ENCODE assay signal across 18 cellular contexts in genomic region chr4:120055795-120056194, GRCh38.
"Had no signal": no experiment of that assay in that cellular context is flagged by ENCODE, and none has a peak within 500 bp of the region (broad histone marks: within the 10 kb centered on the region; RNA-seq: fewer than 3 reads in every experiment).

No MANE protein-coding gene starts in this region.

- H3K36me3 ChIP-seq: neutrophil, sigmoid colon, thyroid gland had no signal

- H3K4me3 Mint-ChIP-seq: activated CD8-positive, alpha-beta T cell treated with anti-CD3 and anti-CD28 coated beads for 36 hours; activated T-helper 17 cell treated with anti-CD3 and anti-CD28 coated beads, Interleukin-2, amount 50 U/mL, for 72 hours; brain; natural killer cell; T-helper 2 cell treated with Interferon-gamma antibody and Interleukin-4, amounts not matched to agents 5 μg/mL and 100 μg/mL, for 36 hours; WTC11 had no signal

- ATAC-seq: activated CD8-positive, alpha-beta T cell treated with anti-CD3 and anti-CD28 coated beads for 36 hours; activated T-helper 17 cell treated with anti-CD3 and anti-CD28 coated beads, Interleukin-2, amount 50 U/mL, for 72 hours; left ventricle myocardium superior; natural killer cell; WTC11 had no signal

- H3K4me1 Mint-ChIP-seq: activated T-helper 17 cell treated with anti-CD3 and anti-CD28 coated beads, Interleukin-2, amount 50 U/mL, for 72 hours; natural killer cell had no signal

- H3K4me3 ChIP-seq: coronary artery, heart right ventricle, sigmoid colon, thyroid gland had no signal

- H3K9me3 ChIP-seq: heart right ventricle, neutrophil, sigmoid colon, thyroid gland had no signal

- DNase-seq: activated CD4-positive, alpha-beta T cell treated with anti-CD3 and anti-CD28 coated beads for 4 hours; activated CD8-positive, alpha-beta T cell treated with anti-CD3 and anti-CD28 coated beads for 36 hours; activated naive CD4-positive, alpha-beta T cell treated with Interleukin-2 at 50 U/mL for 16 hours; activated T-cell treated with anti-CD3 and anti-CD28 coated beads, Interleukin-2, amount 50 U/mL, for 1 hour; central memory CD4-positive, alpha-beta T cell; erythroblast; heart right ventricle; left ventricle myocardium superior; natural killer cell; sigmoid colon; stimulated activated naive CD4-positive, alpha-beta T cell; thyroid gland had no signal

- H3K27ac Mint-ChIP-seq: activated CD8-positive, alpha-beta T cell treated with anti-CD3 and anti-CD28 coated beads for 36 hours; activated T-helper 17 cell treated with anti-CD3 and anti-CD28 coated beads, Interleukin-2, amount 50 U/mL, for 72 hours; natural killer cell; T-helper 2 cell treated with Interferon-gamma antibody and Interleukin-4, amounts not matched to agents 5 μg/mL and 100 μg/mL, for 36 hours; WTC11 had no signal

- H3K4me1 ChIP-seq: thyroid gland had no signal

- H3K27me3 ChIP-seq: heart right ventricle, neutrophil, sigmoid colon, thyroid gland had no signal

- H3K9me3 Mint-ChIP-seq: activated CD8-positive, alpha-beta T cell treated with anti-CD3 and anti-CD28 coated beads for 36 hours; activated T-helper 17 cell treated with anti-CD3 and anti-CD28 coated beads, Interleukin-2, amount 50 U/mL, for 72 hours; brain; natural killer cell; T-helper 2 cell treated with Interferon-gamma antibody and Interleukin-4, amounts not matched to agents 5 μg/mL and 100 μg/mL, for 36 hours; WTC11 had no signal

- H3K36me3 Mint-ChIP-seq: natural killer cell had no signal

- H3K27me3 Mint-ChIP-seq: activated CD8-positive, alpha-beta T cell treated with anti-CD3 and anti-CD28 coated beads for 36 hours; activated T-helper 17 cell treated with anti-CD3 and anti-CD28 coated beads, Interleukin-2, amount 50 U/mL, for 72 hours; brain had no signal

- H3K27ac ChIP-seq: heart right ventricle, neutrophil, thyroid gland had no signal
